ENCODE assay signal across 16 cellular contexts in the genomic region with DNA sequence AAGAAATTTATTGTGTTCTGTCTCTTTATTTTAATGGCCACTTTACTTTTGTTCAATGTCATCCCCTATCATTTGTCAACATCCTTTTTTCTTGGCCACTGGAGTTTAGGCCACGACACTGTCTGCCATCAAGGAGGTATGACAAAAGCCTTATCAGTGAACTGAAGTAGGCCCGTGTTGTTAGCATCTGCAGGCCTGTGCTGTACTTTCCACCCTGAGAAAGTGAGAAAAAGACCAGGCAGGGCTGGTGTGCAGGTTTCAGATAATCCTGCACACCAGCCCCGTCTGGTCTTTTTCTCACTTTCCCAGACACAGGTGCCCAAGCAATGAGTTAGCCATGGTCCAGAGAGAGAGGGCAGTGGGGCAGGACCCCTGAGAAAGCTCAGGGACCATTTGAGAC. TPM values are rescaled to one million over a fixed set of nuclear protein-coding genes. Genes with fewer than 3 reads are reported as not detected.
DNase-seq lines count a peak whose midpoint lies in the region; ATAC-seq and TF ChIP-seq lines count a peak whose summit lies in the region.
"Had no signal": no experiment of that assay in that cellular context is flagged by ENCODE, and none has a peak within 500 bp of the region (broad histone marks: within the 10 kb centered on the region; RNA-seq: fewer than 3 reads in every experiment).

No MANE protein-coding gene starts in this region.

- no peak overlapping the region for H3K4me2 ChIP-seq in hepatocyte
- H3K4me2 ChIP-seq: BLaER1 had no signal

- H3K4me1 ChIP-seq in hepatocyte (ENCODE audit: insufficient read depth) = peaks cover 25% of the 10 kb centered on the region
- peaks cover 16 to 23% of the 10 kb centered on the region in 2 donors for H3K4me1 ChIP-seq in gastrocnemius medialis
- H3K4me1 ChIP-seq in testis = peaks cover 3% of the 10 kb centered on the region
- peaks cover 6 to 11% of the 10 kb centered on the region in 2 donors for H3K4me1 ChIP-seq in left lung

- H3K36me3 ChIP-seq in hepatocyte (replicated peaks; ENCODE audit: insufficient read depth, low read depth) (no peaks in the 10 kb centered on the region), gastrocnemius medialis (peaks cover 0 to 8% of the 10 kb centered on the region in 2 donors), testis (ENCODE audit: low read depth, missing control alignments) (no peaks in the 10 kb centered on the region), left lung (peaks cover 3 to 78% of the 10 kb centered on the region in 2 donors)
- H3K36me3 ChIP-seq: BLaER1 had no signal

- no peak overlapping the region for H2AFZ ChIP-seq in hepatocyte

- no peaks in the 10 kb centered on the region for H3K79me2 ChIP-seq in hepatocyte

- CTCF ChIA-PET in RWPE1 (lab: Yijun Ruan, JAX) = interaction anchor here (1.9 kb wide), 1 partner anchor 95 kb away, joined by 6 read pairs; no protein-coding TSS in a partner anchor

- intact Hi-C loops in gastrocnemius medialis (cut with DNase I; ENCODE audit: low total_unique reads) = loop anchor here (5.0 kb wide), 2 partner anchors 58 to 567 kb away; a partner anchor contains a TSS
- intact Hi-C loops in testis (cut with DNase I; ENCODE audit: low total_unique reads) = no loop called here
- intact Hi-C loops in left lung (cut with DNase I) = no loop called here

- no peaks in the 10 kb centered on the region for H3K9me2 ChIP-seq in hepatocyte (replicated peaks; ENCODE audit: insufficient read depth)

- H3K27me3 ChIP-seq in hepatocyte (no peaks in the 10 kb centered on the region), gastrocnemius medialis (no peaks in the 10 kb centered on the region), testis (no peaks in the 10 kb centered on the region), left lung (peaks cover 0 to 9% of the 10 kb centered on the region in 2 donors)

- POLR2A ChIA-PET in RWPE1 (lab: Yijun Ruan, JAX; ENCODE audit: low non-redundant PET) = no interaction called here

- TF ChIP-seq POLR2A in gastrocnemius medialis (IDR thresholded peaks at IDR 0.05) = no peak
- TF ChIP-seq POLR2A in testis (IDR thresholded peaks at IDR 0.05) = no peak

- DNase-seq in DMS53 (lab: John Stamatoyannopoulos, UW) = peak; percentile 22
- no peak for DNase-seq in DMS53 treated with DMSO at 0.1 percent for 48 hours (lab: John Stamatoyannopoulos, UW; ENCODE audit: unreplicated experiment)
- DNase-seq in RWPE1 (ENCODE audit: low spot score) = no peak
- DNase-seq in hepatocyte (ENCODE audit: low spot score) = no peak
- no peak for DNase-seq in gastrocnemius medialis
- no peak for DNase-seq in G401 (ENCODE audit: low spot score)
- no peak for DNase-seq in testis
- DNase-seq in left lung = no peak
- DNase-seq: CD8-positive, alpha-beta memory T cell; DMS 273 treated with DMSO at 0.1 percent for 48 hours; EL; HFFc6; NCI-H446; NCI-H748 treated with DMSO at 0.1 percent for 48 hours had no signal

- H4K20me1 ChIP-seq in hepatocyte (ENCODE audit: insufficient read depth, poor library complexity, severe bottlenecking) = no peaks in the 10 kb centered on the region
- H4K20me1 ChIP-seq: BLaER1 had no signal

- H3K9me3 ChIP-seq in hepatocyte (ENCODE audit: low read depth) (no peaks in the 10 kb centered on the region), gastrocnemius medialis (no peaks in the 10 kb centered on the region), testis (no peaks in the 10 kb centered on the region), left lung (no peaks in the 10 kb centered on the region)

- WGBS in hepatocyte (ENCODE audit: low lambda C conversion rate, missing lambda C conversion rate) = 31% methylated on average over 3 of the region's 3 CpGs
- WGBS in testis, 2 donors = 76 to 77% methylated on average over 3 of the region's 3 CpGs

- ATAC-seq in gastrocnemius medialis (no peak), left lung (no peak)

- TF ChIP-seq CTCF in RWPE1 (conservative IDR thresholded peaks at IDR 0.05; ENCODE audit: low read depth) (no peak), hepatocyte (IDR thresholded peaks at IDR 0.05; ENCODE audit: poor library complexity) (no peak), gastrocnemius medialis (IDR thresholded peaks at IDR 0.05 in 4 of 5, conservative IDR thresholded peaks at IDR 0.05 in 1 of 5) (no peak), testis (IDR thresholded peaks at IDR 0.05) (no peak), left lung (IDR thresholded peaks at IDR 0.05) (no peak)

- no peak overlapping the region for H3K4me3 ChIP-seq in hepatocyte
- no peak overlapping the region for H3K4me3 ChIP-seq in gastrocnemius medialis
- no peak overlapping the region for H3K4me3 ChIP-seq in testis
- no peak overlapping the region for H3K4me3 ChIP-seq in left lung
- H3K4me3 ChIP-seq: BLaER1 had no signal

- in situ Hi-C loops in gastrocnemius medialis (cut with MboI; ENCODE audit: low sequenced_read_pairs in 4 of 4) = no loop called here
- in situ Hi-C loops in G401 (cut with HindIII; ENCODE audit: low sequenced_read_pairs) = no loop called here

- H3K27ac ChIP-seq in RWPE1 (peak overlapping the region; percentile 73), hepatocyte (peak overlapping the region; percentile 78), gastrocnemius medialis (peak overlapping the region; percentile 65 to 78 (median 72)), testis (no peak overlapping the region), left lung (no peak overlapping the region)
- H3K27ac ChIP-seq: 22Rv1, BLaER1 had no signal

RNA-seq across cellular contexts. Expression of a gene that starts 57.6 kb away (rescaled TPM):
- total RNA-seq in hepatocyte (39.5 and 40.8 TPM in 2 replicates), gastrocnemius medialis (10 to 100 TPM; 12.0 to 19.3 (median 13.6) TPM), testis (10 to 100 TPM; 26.6 to 29.9 TPM), left lung (10 to 100 TPM; 19.1 to 32.1 TPM)
- polyA plus RNA-seq in hepatocyte (18.2 and 19.7 TPM in 2 replicates), testis (ENCODE audit: insufficient read depth, low read depth, low replicate concordance) (28.8 TPM)
- 11.1 and 15.1 TPM in 2 replicates for total RNA-seq in G401 (2014; rRNA removed; shearing (Covaris generic))

Comparison
In these comparisons a context has a peak if more than half of its experiments do, and no peak if none do; other contexts are left out.
1. H3K27ac ChIP-seq: peak in RWPE1 (single experiment), hepatocyte (single experiment) and gastrocnemius medialis (4 of 4); none in testis (0 of 2) and left lung (0 of 2).